ENCODE assay signal across 8 cellular contexts in the genomic region with DNA sequence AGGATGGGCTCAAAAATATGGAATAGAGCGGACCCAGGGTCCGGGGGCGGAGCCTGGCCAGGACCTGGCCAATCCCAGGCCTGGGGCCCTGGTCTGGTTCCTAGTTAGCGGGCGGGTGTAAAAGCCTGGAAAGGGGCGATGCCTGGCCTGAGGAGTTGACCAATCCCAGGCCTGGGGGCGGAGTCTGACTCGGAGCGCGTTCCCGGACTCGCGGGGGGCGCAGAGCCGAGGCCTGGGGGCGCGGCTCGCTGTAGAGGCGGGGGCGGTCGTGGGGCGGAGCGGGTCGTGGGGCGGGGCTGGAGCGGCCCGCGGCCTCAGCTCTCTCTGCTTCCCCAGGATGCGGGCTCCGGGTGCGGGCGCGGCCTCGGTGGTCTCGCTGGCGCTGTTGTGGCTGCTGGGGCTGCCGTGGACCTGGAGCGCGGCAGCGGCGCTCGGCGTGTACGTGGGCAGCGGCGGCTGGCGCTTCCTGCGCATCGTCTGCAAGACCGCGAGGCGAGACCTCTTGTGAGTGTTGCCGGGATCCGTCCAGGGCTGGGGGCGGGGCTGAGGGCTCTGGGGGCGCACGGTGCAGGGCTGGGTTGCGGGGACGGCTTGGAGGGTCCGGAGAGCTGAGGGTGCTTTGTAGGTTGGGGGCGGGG. TPM values are rescaled to one million over a fixed set of nuclear protein-coding genes. Genes with fewer than 3 reads are reported as not detected.
DNase-seq lines count a peak whose midpoint lies in the region; FAIRE-seq and TF ChIP-seq lines count a peak whose summit lies in the region.

A gene (plus strand): TSS at position 321 of the 638 bp plus-strand sequence. CDS start 17 bp downstream, at position 338.

- H3K36me3 ChIP-seq in MG63 (no peaks in the 10 kb centered on the region), neuron (ENCODE audit: insufficient read depth, low read length) (no peaks in the 10 kb centered on the region), stomach smooth muscle (ENCODE audit: control insufficient read depth in 2 of 2, insufficient read depth in 2 of 2, low read length in 2 of 2) (peaks cover 0 to 4% of the 10 kb centered on the region in 2 donors)

- H3K27ac ChIP-seq in stomach smooth muscle (ENCODE audit: low read length): peak within 1 kb of the TSS; percentile 83

- no peaks in the 10 kb centered on the region for H3K9me3 Mint-ChIP-seq in activated naive CD4-positive, alpha-beta T cell treated with anti-CD3 and anti-CD28 coated beads, Interleukin-2, amount 10 ng/mL, durations not matched to agents 7 days and 5 days

- no peak for TF ChIP-seq POLR2A in H54 (IDR thresholded peaks at IDR 0.05; ENCODE audit: low read depth, low read length)

- H3K27me3 Mint-ChIP-seq in activated naive CD4-positive, alpha-beta T cell treated with anti-CD3 and anti-CD28 coated beads, Interleukin-2, amount 10 ng/mL, durations not matched to agents 7 days and 5 days: peaks cover 58% of the 10 kb centered on the region

- peak within 1 kb of the TSS; percentile 82 for H3K4me3 Mint-ChIP-seq in activated naive CD4-positive, alpha-beta T cell treated with anti-CD3 and anti-CD28 coated beads, Interleukin-2, amount 10 ng/mL, durations not matched to agents 7 days and 5 days

- DNase-seq in ELF-1 (ENCODE audit: low read depth, low spot score) (peak; percentile 99), H54 (ENCODE audit: insufficient read length, low spot score) (peak; percentile 91), MG63 (peak; percentile 100), SIG-M5 (lab: John Stamatoyannopoulos, UW) (peak; percentile 71), frontal cortex (ENCODE audit: low spot score in 2 of 2) (peak; percentile 92 to 94)
- DNase-seq in activated naive CD4-positive, alpha-beta T cell treated with anti-CD3 and anti-CD28 coated beads, Interleukin-2, amount 10 ng/mL, durations not matched to agents 7 days and 5 days: peak; percentile 94

- H3K9me3 ChIP-seq in MG63: no peaks in the 10 kb centered on the region
- no peaks in the 10 kb centered on the region for H3K9me3 ChIP-seq in neuron (ENCODE audit: low read length)
- no peaks in the 10 kb centered on the region for H3K9me3 ChIP-seq in stomach smooth muscle (ENCODE audit: control insufficient read depth in 2 of 2, low read length in 2 of 2)

- H3K36me3 Mint-ChIP-seq in activated naive CD4-positive, alpha-beta T cell treated with anti-CD3 and anti-CD28 coated beads, Interleukin-2, amount 10 ng/mL, durations not matched to agents 7 days and 5 days: no peaks in the 10 kb centered on the region

- peak; percentile 30 for FAIRE-seq in H54 (lab: Jason Lieb, UNC)
- FAIRE-seq in frontal cortex (lab: Jason Lieb, UNC): peak; percentile 92

- H3K27me3 ChIP-seq in MG63 (no peaks in the 10 kb centered on the region), neuron (ENCODE audit: insufficient read depth, low read length) (peaks cover 5% of the 10 kb centered on the region), stomach smooth muscle (ENCODE audit: control insufficient read depth in 1 of 2, insufficient read depth in 2 of 2, low read length in 2 of 2) (no peaks in the 10 kb centered on the region)

- peak within 1 kb of the TSS; percentile 72 for H3K4me3 ChIP-seq in MG63
- peak within 1 kb of the TSS; percentile 66 for H3K4me3 ChIP-seq in neuron (ENCODE audit: low read length)
- peak within 1 kb of the TSS; percentile 75 to 85 for H3K4me3 ChIP-seq in stomach smooth muscle (ENCODE audit: low read length in 2 of 2)

- H3K9ac ChIP-seq in stomach smooth muscle (ENCODE audit: low read length in 2 of 2): peak within 1 kb of the TSS; percentile 66 to 70

- H3K4me1 ChIP-seq in neuron (ENCODE audit: insufficient read depth, low read length) (peaks cover 19% of the 10 kb centered on the region), stomach smooth muscle (ENCODE audit: control insufficient read depth, insufficient read depth, low read length) (peaks cover 35% of the 10 kb centered on the region)

- peaks cover 46% of the 10 kb centered on the region for H3K4me1 Mint-ChIP-seq in activated naive CD4-positive, alpha-beta T cell treated with anti-CD3 and anti-CD28 coated beads, Interleukin-2, amount 10 ng/mL, durations not matched to agents 7 days and 5 days

- peak within 1 kb of the TSS; percentile 72 for H2AFZ ChIP-seq in neuron (ENCODE audit: low read depth, low read length)

- CTCF ChIA-PET in activated naive CD4-positive, alpha-beta T cell treated with anti-CD3 and anti-CD28 coated beads, Interleukin-2, amount 10 ng/mL, durations not matched to agents 7 days and 5 days (lab: Charles Lee): interaction anchor here (2.9 kb wide), 1 partner anchor 26 kb away, joined by 11 read pairs; no protein-coding TSS in a partner anchor

- H3K27ac Mint-ChIP-seq in activated naive CD4-positive, alpha-beta T cell treated with anti-CD3 and anti-CD28 coated beads, Interleukin-2, amount 10 ng/mL, durations not matched to agents 7 days and 5 days: peak within 1 kb of the TSS; percentile 72

RNA-seq across cellular contexts. Expression of the gene that starts here (rescaled TPM):
- 6.3 and 6.5 TPM in 2 replicates for total RNA-seq in MG63 (2014; rRNA removed; shearing (Covaris generic); ENCODE audit: low replicate concordance)
- 10.2 TPM for total RNA-seq in frontal cortex

Comparison
In these comparisons a context has a peak if more than half of its experiments do, and no peak if none do; other contexts are left out.
1. Peak in every context shown above with its lines: DNase-seq, H3K4me3 ChIP-seq and H3K27ac ChIP-seq.